In genomic region chr7:151368136-151368571, GRCh38 we compare ENCODE assay signal across 8 cellular contexts. TPM values are rescaled to one million over a fixed set of nuclear protein-coding genes. Genes with fewer than 3 reads are reported as not detected.
DNase-seq lines count a peak whose midpoint lies in the region; ATAC-seq, FAIRE-seq and TF ChIP-seq lines count a peak whose summit lies in the region.

No MANE protein-coding gene starts in this region.

- no peaks in the 10 kb centered on the region for H4K20me1 ChIP-seq in mammary epithelial cell (ENCODE audit: insufficient read depth, low read length)

- WGBS in mammary epithelial cell (ENCODE audit: low coverage, missing lambda C conversion rate) = 3% methylated on average over 10 of the region's 11 CpGs

- in situ Hi-C loops in mammary epithelial cell (cut with MboI; ENCODE audit: low sequenced_read_pairs in 2 of 2) = loop anchor here (5.0 to 25.0 kb wide), 2 partner anchors 79 to 394 kb away; no protein-coding TSS in a partner anchor

- H3K36me3 ChIP-seq in WERI-Rb-1 (peaks cover 15% of the 10 kb centered on the region), mammary epithelial cell (ENCODE audit: insufficient read depth, low read length) (peaks cover 2% of the 10 kb centered on the region), kidney (ENCODE audit: control insufficient read depth in 1 of 2, insufficient read depth in 2 of 2, low read length in 2 of 2) (peaks cover 5 to 6% of the 10 kb centered on the region in 2 donors)

- POLR2A ChIA-PET in AG04450 (lab: Yijun Ruan, JAX) = interaction anchor here (3.5 kb wide), 1 partner anchor 80 kb away, joined by 17 read pairs; no protein-coding TSS in a partner anchor

- H2AFZ ChIP-seq in mammary epithelial cell (ENCODE audit: low read depth, low read length) = no peak overlapping the region

- no peak overlapping the region for H3K4me2 ChIP-seq in mammary epithelial cell (ENCODE audit: insufficient read depth, low read depth, low read length)

- H3K9me3 ChIP-seq in AG04450 (ENCODE audit: control insufficient read depth, insufficient read depth, low read length) = no peaks in the 10 kb centered on the region
- H3K9me3 ChIP-seq in WERI-Rb-1 (ENCODE audit: severe bottlenecking) = no peaks in the 10 kb centered on the region
- H3K9me3 ChIP-seq in mammary epithelial cell (replicated peaks; ENCODE audit: insufficient read depth, low read length) = no peaks in the 10 kb centered on the region
- no peaks in the 10 kb centered on the region for H3K9me3 ChIP-seq in kidney (ENCODE audit: control insufficient read depth in 1 of 2, low read length in 2 of 2)

- no peaks in the 10 kb centered on the region for H3K79me2 ChIP-seq in mammary epithelial cell (ENCODE audit: insufficient read depth, low read length)

- H3K9ac ChIP-seq in mammary epithelial cell (ENCODE audit: insufficient read depth, low read length) (no peak overlapping the region), kidney (ENCODE audit: low read length in 2 of 2) (no peak overlapping the region)

- DNase-seq in AG04450 (ENCODE audit: low read depth, low spot score) (peak; percentile 39), NCI-H1930 (lab: John Stamatoyannopoulos, UW) (peak; percentile 35 to 64), WERI-Rb-1 (peak; percentile 78), mammary epithelial cell (peak; percentile 61), kidney (peak; percentile 90)
- peak; percentile 62 to 75 for DNase-seq in stimulated activated CD4-positive, alpha-beta T cell treated with anti-CD3 and anti-CD28 coated beads, Interleukin-1b, Interleukin-23, amount 100 ng/mL, for 4 hours (ENCODE audit: low read depth in 2 of 2)

- CTCF ChIA-PET in AG04450 (lab: Charles Lee) (interaction anchor here (0.5 to 6.7 kb wide), 23 partner anchors 8 to 391 kb away, joined by 3 to 109 read pairs (median 4); partner anchors contain the start of genes CRYGN and WDR86), mammary epithelial cell (lab: Charles Lee; ENCODE audit: low non-redundant PET) (interaction anchor here (0.5 to 0.6 kb wide), 2 partner anchors 26 to 69 kb away, joined by 3 to 4 read pairs; no protein-coding TSS in a partner anchor)

- FAIRE-seq in kidney (lab: Jason Lieb, UNC) = no peak

- H3K27me3 ChIP-seq in AG04450 (ENCODE audit: control insufficient read depth, insufficient read depth, low read length) (no peaks in the 10 kb centered on the region), WERI-Rb-1 (ENCODE audit: insufficient read depth, low read depth, severe bottlenecking) (no peaks in the 10 kb centered on the region), mammary epithelial cell (ENCODE audit: insufficient read depth, low read length) (no peaks in the 10 kb centered on the region)

- dilution Hi-C loops in mammary epithelial cell (cut with HindIII; ENCODE audit: low sequenced_read_pairs) = loop anchor here (5.0 kb wide), 2 partner anchors 66 to 74 kb away; partner anchors contain the start of gene CRYGN

- peak; percentile 97 for TF ChIP-seq CTCF in AG04450 (IDR thresholded peaks at IDR 0.05; ENCODE audit: low read depth, low read length)
- peak; percentile 98 for TF ChIP-seq CTCF in WERI-Rb-1 (IDR thresholded peaks at IDR 0.05; ENCODE audit: low read depth, low read length)
- TF ChIP-seq CTCF in mammary epithelial cell (conservative IDR thresholded peaks at IDR 0.05 in 1 of 2, IDR thresholded peaks at IDR 0.05 in 1 of 2; ENCODE audit: extremely low read depth in 1 of 2, insufficient read depth in 1 of 2, low read depth in 1 of 2, low read length in 2 of 2) = peak; percentile 91 to 97
- peak; percentile 95 for TF ChIP-seq CTCF in kidney (IDR thresholded peaks at IDR 0.05; ENCODE audit: borderline replicate concordance, extremely low read depth, insufficient read depth)

- peak; percentile 60 for ATAC-seq in GM18517 (IDR thresholded peaks at IDR 0.05; ENCODE audit: unreplicated experiment)
- peak; percentile 78 for ATAC-seq in HG02970 (IDR thresholded peaks at IDR 0.05; ENCODE audit: low FRiP score, unreplicated experiment)

- intact Hi-C loops in mammary epithelial cell (cut with micrococcal nuclease) = loop anchor here (1.0 to 5.0 kb wide), 3 partner anchors 80 to 391 kb away; partner anchors contain the start of gene RHEB
- intact Hi-C loops in kidney (cut with DNase I) = no loop called here

- BruUV-seq in mammary epithelial cell (replicated peaks; lab: Mats Ljungman, UMichigan) = no TSS peak

- H3K27ac ChIP-seq in AG04450 (ENCODE audit: low read depth, low read length) (no peak overlapping the region), WERI-Rb-1 (no peak overlapping the region), mammary epithelial cell (ENCODE audit: insufficient read depth, low read depth, low read length) (no peak overlapping the region), kidney (ENCODE audit: low read depth in 2 of 2, low read length in 2 of 2) (no peak overlapping the region)

- H3K4me3 ChIP-seq in AG04450 (ENCODE audit: low read depth, low read length) (no peak overlapping the region), WERI-Rb-1 (ENCODE audit: low read depth, low read length) (no peak overlapping the region), mammary epithelial cell (replicated peaks in 1 of 3; ENCODE audit: insufficient read depth in 1 of 3, low read depth in 2 of 3, low read length in 3 of 3) (no peak overlapping the region), kidney (ENCODE audit: low read length in 2 of 2) (no peak overlapping the region)

- H3K4me1 ChIP-seq in mammary epithelial cell (ENCODE audit: insufficient read depth, low read length) = peaks cover 3% of the 10 kb centered on the region
- peaks cover 0 to 4% of the 10 kb centered on the region in 2 donors for H3K4me1 ChIP-seq in kidney (ENCODE audit: control insufficient read depth in 1 of 2, insufficient read depth in 1 of 2, low read depth in 1 of 2, low read length in 2 of 2)

RNA-seq across cellular contexts. Expression of gene NUB1, which starts 26.5 kb away (rescaled TPM):
- polyA plus RNA-seq in AG04450 (2011; rRNA removed) = 42.7 and 64.1 TPM in 2 replicates
- polyA minus RNA-seq in AG04450 (2011; rRNA and poly(A)+ RNA removed) = 23.9 and 30.9 TPM in 2 replicates
- 10 to 100 TPM; 29.5 to 41.9 TPM for total RNA-seq in mammary epithelial cell
- polyA plus RNA-seq in mammary epithelial cell = 20.1 TPM
- 19.3 TPM for polyA minus RNA-seq in mammary epithelial cell
- total RNA-seq in kidney = 51.8 TPM
- polyA plus RNA-seq in kidney (ENCODE audit: insufficient read depth, low read depth, low replicate concordance) = 32.7 TPM

RNA-seq across cellular contexts. Expression of gene WDR86, which starts 41.7 kb away (rescaled TPM):
- 0.15 and 0.17 TPM in 2 replicates for polyA plus RNA-seq in AG04450 (2011; rRNA removed)
- 0.65 and 0.83 TPM in 2 replicates for polyA minus RNA-seq in AG04450 (2011; rRNA and poly(A)+ RNA removed)
- total RNA-seq in mammary epithelial cell = 10 to 100 TPM in 1 of 2 donors, not detected in 1; 19.5 TPM
- not detected for polyA plus RNA-seq in mammary epithelial cell
- not detected for polyA minus RNA-seq in mammary epithelial cell
- 5.9 TPM for total RNA-seq in kidney
- 1.8 TPM for polyA plus RNA-seq in kidney (ENCODE audit: insufficient read depth, low read depth, low replicate concordance)

Comparison
In these comparisons a context has a peak if more than half of its experiments do, and no peak if none do; other contexts are left out.
1. DNase-seq: peak in every context shown above with its lines; median percentile 90 in kidney; 78 in WERI-Rb-1; 68 in stimulated activated CD4-positive, alpha-beta T cell treated with anti-CD3 and anti-CD28 coated beads, Interleukin-1b, Interleukin-23, amount 100 ng/mL, for 4 hours; 61 in mammary epithelial cell; 50 in NCI-H1930; 39 in AG04450.